10 cellular contexts compared by ENCODE assay signal in genomic region chr1:50981741-50982140, GRCh38. TPM values are rescaled to one million over a fixed set of nuclear protein-coding genes. Genes with fewer than 3 reads are reported as not detected.
DNase-seq lines count a peak whose midpoint lies in the region; ATAC-seq and TF ChIP-seq lines count a peak whose summit lies in the region.
"Had no signal": no experiment of that assay in that cellular context is flagged by ENCODE, and none has a peak within 500 bp of the region (broad histone marks: within the 10 kb centered on the region; RNA-seq: fewer than 3 reads in every experiment).

No MANE protein-coding gene starts in this region.

- intact Hi-C loops in Caco-2 (cut with micrococcal nuclease; ENCODE audit: unreplicated experiment), result no loop called here

- no peaks in the 10 kb centered on the region for H3K9me3 Mint-ChIP-seq in Caco-2 (ENCODE audit: unreplicated experiment)

- BruUV-seq in Caco-2 (replicated peaks; lab: Mats Ljungman, UMichigan), result no TSS peak

- H3K4me2 ChIP-seq in parathyroid adenoma (ENCODE audit: low read length), result no peak overlapping the region

- DNase-seq in NCI-H1694 (lab: John Stamatoyannopoulos, UW) (peak; percentile 44), activated gamma-delta T cell (lab: John Stamatoyannopoulos, UW) (no peak), Caco-2 (no peak), erythroblast (lab: John Stamatoyannopoulos, UW) (no peak), cerebellum (ENCODE audit: low spot score) (no peak)
- DNase-seq: retina had no signal

- H3K4me3 ChIP-seq in GM08714 (ENCODE audit: low read length) (peak overlapping the region; percentile 55; the same call in 1 of the 2 replicates), parathyroid adenoma (ENCODE audit: low read depth, low read length) (no peak overlapping the region), Caco-2 (ENCODE audit: low read depth, low read length) (no peak overlapping the region)
- H3K4me3 ChIP-seq: lung had no signal

- no peaks in the 10 kb centered on the region for H3K27me3 ChIP-seq in parathyroid adenoma (ENCODE audit: control insufficient read depth, insufficient read depth, low read length)
- no peaks in the 10 kb centered on the region for H3K27me3 ChIP-seq in Caco-2 (replicated peaks; ENCODE audit: control insufficient read depth, insufficient read depth, low read length)

- no peak overlapping the region for H3K27ac Mint-ChIP-seq in Caco-2 (ENCODE audit: unreplicated experiment)

- no peak overlapping the region for H3K9ac ChIP-seq in parathyroid adenoma

- TF ChIP-seq POLR2A in erythroblast (IDR thresholded peaks at IDR 0.05; ENCODE audit: low read length), result no peak

- no peak overlapping the region for H3K4me3 Mint-ChIP-seq in Caco-2 (ENCODE audit: unreplicated experiment)

- peak; percentile 21 for ATAC-seq in SK-N-SH treated with all-trans-retinoic acid at 6 μM for 48 hours

- H3K4me1 ChIP-seq in parathyroid adenoma (no peaks in the 10 kb centered on the region), Caco-2 (no peaks in the 10 kb centered on the region)

- POLR2A ChIA-PET in Caco-2 (lab: Charles Lee), result no interaction called here

- H3K79me2 ChIP-seq in parathyroid adenoma, result no peaks in the 10 kb centered on the region

- H3K9me3 ChIP-seq in parathyroid adenoma (ENCODE audit: control insufficient read depth, low read length) (no peaks in the 10 kb centered on the region), Caco-2 (no peaks in the 10 kb centered on the region)

- CTCF ChIA-PET in Caco-2 (lab: Charles Lee), result no interaction called here

- H3K36me3 Mint-ChIP-seq in Caco-2 (ENCODE audit: insufficient read depth, unreplicated experiment), result no peaks in the 10 kb centered on the region

- peaks cover 2% of the 10 kb centered on the region for H3K27me3 Mint-ChIP-seq in Caco-2 (ENCODE audit: insufficient read depth, unreplicated experiment)

- peaks cover 4% of the 10 kb centered on the region for H3K4me1 Mint-ChIP-seq in Caco-2 (ENCODE audit: low read depth, unreplicated experiment)

- TF ChIP-seq CTCF in parathyroid adenoma (IDR thresholded peaks at IDR 0.05), result no peak
- TF ChIP-seq CTCF in Caco-2 (IDR thresholded peaks at IDR 0.05; ENCODE audit: insufficient read depth in 1 of 2, low read depth in 1 of 2, low read length in 1 of 2, severe bottlenecking in 1 of 2, unreplicated experiment in 1 of 2), result no peak

- H3K27ac ChIP-seq in parathyroid adenoma, result peak overlapping the region; percentile 12

- H2AFZ ChIP-seq in parathyroid adenoma, result no peak overlapping the region

- H3K36me3 ChIP-seq in parathyroid adenoma (ENCODE audit: control insufficient read depth, insufficient read depth, low read length) (no peaks in the 10 kb centered on the region), Caco-2 (ENCODE audit: control insufficient read depth, insufficient read depth, low read length) (no peaks in the 10 kb centered on the region)

TF ChIP-seq in SK-N-SH treated with all-trans-retinoic acid at 6 μM for 48 hours, 23 proteins besides CTCF, POLR2A, EP300 and RAD21:
- TF ChIP-seq SNAI2 (CRISPR knock-in tag; IDR thresholded peaks at IDR 0.05) (no peak), ZNF8 (CRISPR knock-in tag; IDR thresholded peaks at IDR 0.05) (no peak)

RNA-seq across cellular contexts. Expression of gene CDKN2C, which starts 11.7 kb away (rescaled TPM):
- total RNA-seq in Caco-2 (2022) (2.8 and 3.5 TPM in 2 replicates), cerebellum (6.2 TPM)

RNA-seq across cellular contexts. Expression of gene FAF1, which starts 21.7 kb away (rescaled TPM):
- total RNA-seq in Caco-2 (2022) (78.7 and 81.6 TPM in 2 replicates), cerebellum (30.0 TPM)
